22 cellular contexts compared by ENCODE assay signal in the genomic region with DNA sequence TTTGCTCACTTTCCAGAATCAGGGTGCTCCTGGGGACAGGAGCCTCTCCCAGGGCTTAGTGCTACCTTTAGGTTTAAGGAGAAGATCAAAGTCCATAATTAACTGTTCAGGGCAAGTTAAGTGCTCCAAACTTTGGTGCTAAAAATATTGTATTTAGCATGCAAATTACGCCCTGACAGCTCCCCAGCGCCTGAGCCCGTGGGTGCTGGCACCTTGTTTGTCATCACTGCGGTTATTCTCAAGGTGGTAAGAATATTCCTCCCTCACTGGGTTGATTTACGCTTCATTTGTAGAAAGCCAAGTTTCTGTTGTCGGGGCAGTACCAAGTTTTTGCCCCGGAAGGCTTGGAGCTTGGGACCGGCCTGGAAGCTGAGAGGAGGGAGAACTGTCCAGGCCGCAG. TPM values are rescaled to one million over a fixed set of nuclear protein-coding genes. Genes with fewer than 3 reads are reported as not detected.
"Had no signal": no experiment of that assay in that cellular context is flagged by ENCODE, and none has a peak within 500 bp of the region (broad histone marks: within the 10 kb centered on the region; RNA-seq: fewer than 3 reads in every experiment).

No MANE protein-coding gene starts in this region.

- H3K4me3 Mint-ChIP-seq: IgD-negative memory B cell had no signal

- DNase-seq: MV-4-11, NCI-H1048, NCI-H1105, NCI-H1417, NCI-H1436 treated with DMSO at 0.1 percent for 48 hours, NCI-H1694, NCI-H187 treated with DMSO at 0.1 percent for 48 hours, NCI-H2029 treated with DMSO at 0.1 percent for 48 hours, NCI-H2171 treated with DMSO at 0.1 percent for 48 hours, NCI-H345, NCI-H446 treated with DMSO at 0.1 percent for 48 hours, NCI-H510A treated with DMSO at 0.1 percent for 48 hours, NCI-H526, Right ventricle myocardium superior, RPMI8226, SIG-M5 had no signal

- H3K27me3 ChIP-seq: SJSA1 had no signal

- H3K27ac Mint-ChIP-seq: IgD-negative memory B cell had no signal

- H3K4me3 ChIP-seq: K562, SJSA1, SK-N-MC had no signal

- H3K36me3 ChIP-seq: SJSA1 had no signal

- H3K9me3 ChIP-seq: SJSA1 had no signal

- ATAC-seq: K562 had no signal

- H3K27ac ChIP-seq: HL-60, SJSA1, SK-N-MC had no signal

- H3K36me3 Mint-ChIP-seq: IgD-negative memory B cell had no signal

RNA-seq across cellular contexts. Expression of a gene that starts 21.3 kb away (rescaled TPM):
- total RNA-seq: K562, LHCN-M2, Right ventricle myocardium superior, SJSA1 had no signal
